1 cellular context compared by ENCODE assay signal in genomic region chr1:176102700-176103244, GRCh38.
TF ChIP-seq lines count a peak whose summit lies in the region.

No MANE protein-coding gene starts in this region.

TF ChIP-seq in GM23338, 12 proteins besides CTCF, POLR2A, EP300 and RAD21 (continued from another document):
- TF ChIP-seq REST (IDR thresholded peaks at IDR 0.05; ENCODE audit: unreplicated experiment): no peak
- no peak for TF ChIP-seq NANOG (IDR thresholded peaks at IDR 0.05; ENCODE audit: borderline replicate concordance)
- no peak for TF ChIP-seq EZH2 (IDR thresholded peaks at IDR 0.05; ENCODE audit: low read depth, unreplicated experiment)
- TF ChIP-seq EZH2phosphoT487 (IDR thresholded peaks at IDR 0.05; ENCODE audit: unreplicated experiment): no peak
- TF ChIP-seq STAT1 (IDR thresholded peaks at IDR 0.05; ENCODE audit: unreplicated experiment): no peak
- TF ChIP-seq ZNF462 (CRISPR knock-in tag; IDR thresholded peaks at IDR 0.05): no peak
